8 cellular contexts compared by ENCODE assay signal in the genomic region with DNA sequence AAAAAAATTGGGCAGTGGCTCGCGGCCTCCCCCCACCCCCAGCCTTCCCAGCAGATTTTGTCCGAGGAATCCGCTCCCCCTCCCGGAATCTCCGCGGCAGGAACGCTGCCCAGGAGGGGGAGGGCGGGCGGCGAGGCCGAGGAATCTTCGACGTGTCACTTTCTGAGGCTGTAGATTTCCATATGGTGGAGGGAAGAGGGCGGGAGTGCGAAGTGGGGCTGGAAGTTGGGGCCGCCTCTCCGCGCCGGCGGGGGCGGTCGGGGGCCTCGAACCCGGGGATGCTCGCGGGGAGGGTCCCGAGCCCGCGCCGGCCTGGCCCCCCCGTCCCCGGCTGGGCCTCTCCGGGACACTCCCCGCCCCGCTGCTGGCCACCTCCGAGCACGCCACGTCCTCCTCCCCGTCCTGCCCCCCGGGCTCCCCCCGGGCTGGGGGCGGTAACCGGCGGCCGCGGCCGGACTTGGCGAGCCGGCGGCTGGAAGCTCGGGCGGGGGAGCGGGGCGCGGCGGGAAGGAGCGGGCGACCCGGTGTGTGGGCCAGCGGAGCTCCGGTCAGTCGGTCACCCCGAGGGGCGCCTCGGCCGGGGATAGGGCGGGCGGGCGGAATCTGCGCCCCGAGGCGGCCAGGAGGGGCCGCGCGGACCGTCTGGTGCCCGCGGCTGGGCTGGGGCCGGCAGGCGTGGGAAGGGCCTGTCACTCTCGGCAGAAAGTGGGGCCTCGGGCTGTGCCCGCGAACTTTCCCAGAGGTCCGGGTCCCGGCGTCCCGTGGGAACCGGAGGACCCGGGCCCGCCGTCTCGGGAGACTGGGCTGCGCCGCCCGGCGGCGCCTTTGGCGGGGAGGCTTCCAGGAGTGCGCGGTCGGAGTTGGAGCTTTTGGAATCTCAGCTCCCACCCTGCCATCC.
DNase-seq lines count a peak whose midpoint lies in the region; ATAC-seq and TF ChIP-seq lines count a peak whose summit lies in the region.

No MANE protein-coding gene starts in this region.

- H3K4me3 Mint-ChIP-seq in dendritic cell treated with granulocyte-macrophage colony-stimulating factor and Interleukin-4, amounts not matched to agents 40 ng/mL and 50 ng/mL, for 4 days: peak overlapping the region; percentile 85

- no peaks in the 10 kb centered on the region for H3K27me3 Mint-ChIP-seq in dendritic cell treated with granulocyte-macrophage colony-stimulating factor and Interleukin-4, amounts not matched to agents 40 ng/mL and 50 ng/mL, for 4 days

- ATAC-seq in GM18505 (IDR thresholded peaks at IDR 0.05; ENCODE audit: unreplicated experiment): no peak

- no peaks in the 10 kb centered on the region for H3K27me3 ChIP-seq in HAP-1 (ENCODE audit: low read depth)

- H3K4me1 Mint-ChIP-seq in dendritic cell treated with granulocyte-macrophage colony-stimulating factor and Interleukin-4, amounts not matched to agents 40 ng/mL and 50 ng/mL, for 4 days (ENCODE audit: low read depth): peaks cover 49% of the 10 kb centered on the region

- no peaks in the 10 kb centered on the region for H3K9me3 ChIP-seq in HAP-1

- peaks cover 14% of the 10 kb centered on the region; the same call in 1 of the 2 replicates for H3K4me1 ChIP-seq in HAP-1

- peak; percentile 17 for DNase-seq in GDM1 (lab: John Stamatoyannopoulos, UW)
- DNase-seq in HAP-1 (ENCODE audit: low spot score in 2 of 2): peak; percentile 69 to 78
- peak; percentile 31 for DNase-seq in NCI-H2029 (lab: John Stamatoyannopoulos, UW)
- DNase-seq in activated CD4-positive, CD25-positive, alpha-beta regulatory T cell treated with anti-CD3 and anti-CD28 coated beads, Interleukin-2, amount 50 U/mL, for 72 hours: peak; percentile 55
- DNase-seq in left kidney (ENCODE audit: low read depth, low spot score): peak; percentile 91
- DNase-seq in stimulated activated CD4-positive, alpha-beta T cell treated with anti-CD3 and anti-CD28 coated beads, Interleukin-1b, Interleukin-23, amount 100 ng/mL, for 48 hours: peak; percentile 12

- peaks cover under 1% of the 10 kb centered on the region for H3K9me3 Mint-ChIP-seq in dendritic cell treated with granulocyte-macrophage colony-stimulating factor and Interleukin-4, amounts not matched to agents 40 ng/mL and 50 ng/mL, for 4 days

- intact Hi-C loops in dendritic cell treated with granulocyte-macrophage colony-stimulating factor and Interleukin-4, amounts not matched to agents 40 ng/mL and 50 ng/mL, for 4 days (cut with micrococcal nuclease): loop anchor here (5.0 kb wide), 1 partner anchor 67 kb away; no protein-coding TSS in a partner anchor

- in situ Hi-C loops in HAP-1 (cut with MboI; ENCODE audit: low sequenced_read_pairs): no loop called here

- peaks cover 32% of the 10 kb centered on the region for H3K36me3 Mint-ChIP-seq in dendritic cell treated with granulocyte-macrophage colony-stimulating factor and Interleukin-4, amounts not matched to agents 40 ng/mL and 50 ng/mL, for 4 days (ENCODE audit: low read depth)

- TF ChIP-seq POLR2A in GM18505 (IDR thresholded peaks at IDR 0.05; ENCODE audit: borderline replicate concordance, extremely low read depth, insufficient read depth, insufficient read length): no peak

- H3K36me3 ChIP-seq in HAP-1 (replicated peaks): no peaks in the 10 kb centered on the region; the same call in 1 of the 2 replicates

- H3K27ac Mint-ChIP-seq in dendritic cell treated with granulocyte-macrophage colony-stimulating factor and Interleukin-4, amounts not matched to agents 40 ng/mL and 50 ng/mL, for 4 days: peak overlapping the region; percentile 93

- H3K4me3 ChIP-seq in HAP-1: peak overlapping the region; percentile 92

Comparison
In these comparisons a context has a peak if more than half of its experiments do, and no peak if none do; other contexts are left out.
1. DNase-seq: peak in every context shown above with its lines; median percentile 91 in left kidney; 74 in HAP-1; 55 in activated CD4-positive, CD25-positive, alpha-beta regulatory T cell treated with anti-CD3 and anti-CD28 coated beads, Interleukin-2, amount 50 U/mL, for 72 hours; 31 in NCI-H2029; 17 in GDM1; 12 in stimulated activated CD4-positive, alpha-beta T cell treated with anti-CD3 and anti-CD28 coated beads, Interleukin-1b, Interleukin-23, amount 100 ng/mL, for 48 hours.